ENCODE assay signal across 1 cellular context in genomic region chr1:1308756-1309524, GRCh38.
TF ChIP-seq lines count a peak whose summit lies in the region.

No MANE protein-coding gene starts in this region.

TF ChIP-seq in WTC11, 78 proteins besides CTCF, POLR2A, EP300 and RAD21 (continued from another document):
- TF ChIP-seq, protein P1, sequence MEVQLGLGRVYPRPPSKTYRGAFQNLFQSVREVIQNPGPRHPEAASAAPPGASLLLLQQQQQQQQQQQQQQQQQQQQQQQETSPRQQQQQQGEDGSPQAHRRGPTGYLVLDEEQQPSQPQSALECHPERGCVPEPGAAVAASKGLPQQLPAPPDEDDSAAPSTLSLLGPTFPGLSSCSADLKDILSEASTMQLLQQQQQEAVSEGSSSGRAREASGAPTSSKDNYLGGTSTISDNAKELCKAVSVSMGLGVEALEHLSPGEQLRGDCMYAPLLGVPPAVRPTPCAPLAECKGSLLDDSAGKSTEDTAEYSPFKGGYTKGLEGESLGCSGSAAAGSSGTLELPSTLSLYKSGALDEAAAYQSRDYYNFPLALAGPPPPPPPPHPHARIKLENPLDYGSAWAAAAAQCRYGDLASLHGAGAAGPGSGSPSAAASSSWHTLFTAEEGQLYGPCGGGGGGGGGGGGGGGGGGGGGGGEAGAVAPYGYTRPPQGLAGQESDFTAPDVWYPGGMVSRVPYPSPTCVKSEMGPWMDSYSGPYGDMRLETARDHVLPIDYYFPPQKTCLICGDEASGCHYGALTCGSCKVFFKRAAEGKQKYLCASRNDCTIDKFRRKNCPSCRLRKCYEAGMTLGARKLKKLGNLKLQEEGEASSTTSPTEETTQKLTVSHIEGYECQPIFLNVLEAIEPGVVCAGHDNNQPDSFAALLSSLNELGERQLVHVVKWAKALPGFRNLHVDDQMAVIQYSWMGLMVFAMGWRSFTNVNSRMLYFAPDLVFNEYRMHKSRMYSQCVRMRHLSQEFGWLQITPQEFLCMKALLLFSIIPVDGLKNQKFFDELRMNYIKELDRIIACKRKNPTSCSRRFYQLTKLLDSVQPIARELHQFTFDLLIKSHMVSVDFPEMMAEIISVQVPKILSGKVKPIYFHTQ (CRISPR knock-in tag; IDR thresholded peaks at IDR 0.05), result no peak
- TF ChIP-seq CREM (CRISPR knock-in tag; IDR thresholded peaks at IDR 0.05) (no peak), E2F5 (CRISPR knock-in tag; IDR thresholded peaks at IDR 0.05) (no peak), TEAD1 (CRISPR knock-in tag; IDR thresholded peaks at IDR 0.05) (no peak)
